ENCODE assay signal across 8 cellular contexts in the genomic region with DNA sequence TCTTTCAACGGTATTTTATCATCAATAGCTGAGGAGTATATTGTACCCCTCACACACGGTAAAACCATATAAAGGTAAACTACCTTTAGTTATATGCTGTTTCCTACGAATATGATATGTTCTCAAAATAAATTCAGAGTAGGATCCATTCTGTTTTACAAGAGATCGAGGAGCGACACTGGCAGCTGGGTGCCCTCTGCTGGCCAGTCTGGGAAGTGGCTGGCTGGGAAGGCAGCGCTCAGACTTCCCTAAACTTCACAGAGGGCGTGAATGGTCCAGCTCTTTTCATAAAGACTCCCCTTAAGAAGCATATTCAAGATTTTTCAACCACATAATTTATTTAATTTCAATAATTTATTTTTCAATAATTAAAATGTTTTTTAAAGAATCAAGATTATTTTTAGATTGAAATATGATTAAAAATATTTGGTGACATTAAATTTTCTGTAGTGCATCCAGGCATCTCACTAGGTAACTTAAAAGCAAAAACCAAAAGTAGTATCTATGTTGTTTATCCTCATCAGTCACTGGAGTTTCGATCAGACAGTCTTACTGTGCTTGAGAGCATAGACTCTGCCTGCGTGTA.
A peak's percentile ranks its signal among the peaks of the same experiment; 100 is the strongest.
DNase-seq lines count a peak whose midpoint lies in the region; ATAC-seq, FAIRE-seq and TF ChIP-seq lines count a peak whose summit lies in the region.

No MANE protein-coding gene starts in this region.

- CTCF ChIA-PET in K562 (lab: Yijun Ruan, JAX; ENCODE audit: low intra/inter-chr PET ratio) = interaction anchor here (0.6 to 2.4 kb wide), 3 partner anchors 11 to 411 kb away, joined by 3 to 10 read pairs (median 5); no protein-coding TSS in a partner anchor

- DNase-seq in Kasumi-1 (lab: John Stamatoyannopoulos, UW) (peak; percentile 45 to 71), K562 (ENCODE audit: extremely low read depth in 1 of 4, low spot score in 3 of 4) (peak; percentile 71 to 83 (median 78)), iPS-NIHi11 (ENCODE audit: low spot score) (peak; percentile 76)
- DNase-seq in T-helper 2 cell treated with Interferon-gamma antibody and Interleukin-4, amounts not matched to agents 5 μg/mL and 100 μg/mL, for 36 hours (ENCODE audit: low spot score) = peak; percentile 34
- DNase-seq in stimulated activated CD4-positive, alpha-beta T cell treated with anti-CD3 and anti-CD28 coated beads, Interleukin-12 subunit alpha, Interleukin-12 subunit beta, amount 100 ng/mL, for 24 hours (ENCODE audit: low read depth in 2 of 2) = peak; percentile 35 to 57

- no peak for TF ChIP-seq EP300 in K562 (IDR thresholded peaks at IDR 0.05; ENCODE audit: low read length)

- in situ Hi-C loops in K562 (cut with MboI) = loop anchor here (10.0 kb wide), 1 partner anchor 136 kb away; no protein-coding TSS in a partner anchor

- H3K9me3 Mint-ChIP-seq in T-helper 2 cell treated with Interferon-gamma antibody and Interleukin-4, amounts not matched to agents 5 μg/mL and 100 μg/mL, for 36 hours = no peaks in the 10 kb centered on the region

- no peaks in the 10 kb centered on the region for H3K9me1 ChIP-seq in K562 (ENCODE audit: control insufficient read depth, insufficient read depth, low read length)

- no peaks in the 10 kb centered on the region for H3K9me3 ChIP-seq in K562 (replicated peaks; ENCODE audit: control insufficient read depth, insufficient read depth, low read depth, low read length)

- peaks cover 60% of the 10 kb centered on the region for H3K27me3 Mint-ChIP-seq in T-helper 2 cell treated with Interferon-gamma antibody and Interleukin-4, amounts not matched to agents 5 μg/mL and 100 μg/mL, for 36 hours (ENCODE audit: low read depth)

- TF ChIP-seq POLR2A in K562 (conservative IDR thresholded peaks at IDR 0.05) = no peak

- no peak overlapping the region for H3K4me2 ChIP-seq in K562 (ENCODE audit: insufficient read depth, low read length)

- TF ChIP-seq CTCF in GM12801 (IDR thresholded peaks at IDR 0.05; ENCODE audit: extremely low read depth, insufficient read length) (peak; percentile 57), K562 (IDR thresholded peaks at IDR 0.05 in 2 of 3, conservative IDR thresholded peaks at IDR 0.05 in 1 of 3; ENCODE audit: insufficient read depth in 2 of 3, low read depth in 1 of 3, low read length in 3 of 3) (peak; percentile 84 to 96 (median 90))

- no peak overlapping the region for H2AFZ ChIP-seq in K562 (ENCODE audit: low read depth, low read length)

- intact Hi-C loops in K562 (cut with micrococcal nuclease) = loop anchor here (1.0 to 5.0 kb wide), 3 partner anchors 108 to 410 kb away; no protein-coding TSS in a partner anchor

- no peaks in the 10 kb centered on the region for H3K36me3 Mint-ChIP-seq in T-helper 2 cell treated with Interferon-gamma antibody and Interleukin-4, amounts not matched to agents 5 μg/mL and 100 μg/mL, for 36 hours (ENCODE audit: low read depth)

- no peak overlapping the region for H3K27ac Mint-ChIP-seq in T-helper 2 cell treated with Interferon-gamma antibody and Interleukin-4, amounts not matched to agents 5 μg/mL and 100 μg/mL, for 36 hours

- H3K27me3 ChIP-seq in K562 (ENCODE audit: control insufficient read depth in 2 of 2, insufficient read depth in 2 of 2, low read length in 2 of 2) = peaks cover 16 to 47% of the 10 kb centered on the region in 2 experiments; a peak in 4 of 5 replicates

- POLR2A ChIA-PET in K562 (lab: Yijun Ruan, JAX) = no interaction called here

- FAIRE-seq in K562 (lab: Jason Lieb, UNC) = peak; percentile 94

- peak overlapping the region; percentile 7 for H3K4me3 Mint-ChIP-seq in T-helper 2 cell treated with Interferon-gamma antibody and Interleukin-4, amounts not matched to agents 5 μg/mL and 100 μg/mL, for 36 hours

- no peak overlapping the region for H3K27ac ChIP-seq in K562 (ENCODE audit: extremely low read depth, low read depth, low read length)

- WGBS in K562 (ENCODE audit: insufficient coverage, low coverage, missing lambda C conversion rate) = 1% methylated on average over 9 of the region's 9 CpGs

- no peaks in the 10 kb centered on the region for H4K20me1 ChIP-seq in K562 (replicated peaks; ENCODE audit: control insufficient read depth, insufficient read depth, low read length)

- no TSS peak for BruUV-seq in K562 (replicated peaks; lab: Mats Ljungman, UMichigan)

- no peak overlapping the region for H3K4me3 ChIP-seq in K562

- peaks cover 0 to 11% of the 10 kb centered on the region in 2 experiments; a peak in 1 of 5 replicates for H3K4me1 ChIP-seq in K562 (replicated peaks in 1 of 2; ENCODE audit: control insufficient read depth in 2 of 2, insufficient read depth in 2 of 2, low read length in 2 of 2)

- TF ChIP-seq RAD21 in K562 (CRISPR knock-in tag; conservative IDR thresholded peaks at IDR 0.05 in 1 of 2, IDR thresholded peaks at IDR 0.05 in 1 of 2) = peak; percentile 83

- ATAC-seq in GM21737 (IDR thresholded peaks at IDR 0.05; ENCODE audit: unreplicated experiment) (peak; percentile 82), K562 (peak; percentile 93), HG02840 (IDR thresholded peaks at IDR 0.05; ENCODE audit: low FRiP score, unreplicated experiment) (no peak)

- peaks cover 17% of the 10 kb centered on the region for H3K4me1 Mint-ChIP-seq in T-helper 2 cell treated with Interferon-gamma antibody and Interleukin-4, amounts not matched to agents 5 μg/mL and 100 μg/mL, for 36 hours (ENCODE audit: low read depth)

- H3K79me2 ChIP-seq in K562 (ENCODE audit: control insufficient read depth, insufficient read depth, low read length) = no peaks in the 10 kb centered on the region

- H3K9ac ChIP-seq in K562 (ENCODE audit: insufficient read depth in 1 of 2, low read depth in 2 of 2, low read length in 2 of 2) = no peak overlapping the region

- H3K36me3 ChIP-seq in K562 (ENCODE audit: control insufficient read depth, insufficient read depth, low read length) = no peaks in the 10 kb centered on the region

TF ChIP-seq in K562, 482 proteins besides CTCF, POLR2A, EP300 and RAD21:
- TF ChIP-seq SPI1 (IDR thresholded peaks at IDR 0.05; ENCODE audit: borderline replicate concordance, low read depth, low read length) (peak; percentile 74), SMC3 (conservative IDR thresholded peaks at IDR 0.05; ENCODE audit: insufficient read depth, low read depth, low read length) (peak; percentile 85), NUFIP1 (IDR thresholded peaks at IDR 0.05; ENCODE audit: partially characterized antibody) (no peak), EHMT2 (IDR thresholded peaks at IDR 0.05) (no peak)
- TF ChIP-seq, protein P1, sequence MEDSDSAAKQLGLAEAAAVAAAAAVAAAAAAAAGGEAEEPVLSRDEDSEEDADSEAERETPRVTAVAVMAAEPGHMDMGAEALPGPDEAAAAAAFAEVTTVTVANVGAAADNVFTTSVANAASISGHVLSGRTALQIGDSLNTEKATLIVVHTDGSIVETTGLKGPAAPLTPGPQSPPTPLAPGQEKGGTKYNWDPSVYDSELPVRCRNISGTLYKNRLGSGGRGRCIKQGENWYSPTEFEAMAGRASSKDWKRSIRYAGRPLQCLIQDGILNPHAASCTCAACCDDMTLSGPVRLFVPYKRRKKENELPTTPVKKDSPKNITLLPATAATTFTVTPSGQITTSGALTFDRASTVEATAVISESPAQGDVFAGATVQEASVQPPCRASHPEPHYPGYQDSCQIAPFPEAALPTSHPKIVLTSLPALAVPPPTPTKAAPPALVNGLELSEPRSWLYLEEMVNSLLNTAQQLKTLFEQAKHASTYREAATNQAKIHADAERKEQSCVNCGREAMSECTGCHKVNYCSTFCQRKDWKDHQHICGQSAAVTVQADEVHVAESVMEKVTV (CRISPR knock-in tag; IDR thresholded peaks at IDR 0.05) = peak; percentile 76
TF ChIP-seq in K562: peak in this region for 3.
